In the genomic region with DNA sequence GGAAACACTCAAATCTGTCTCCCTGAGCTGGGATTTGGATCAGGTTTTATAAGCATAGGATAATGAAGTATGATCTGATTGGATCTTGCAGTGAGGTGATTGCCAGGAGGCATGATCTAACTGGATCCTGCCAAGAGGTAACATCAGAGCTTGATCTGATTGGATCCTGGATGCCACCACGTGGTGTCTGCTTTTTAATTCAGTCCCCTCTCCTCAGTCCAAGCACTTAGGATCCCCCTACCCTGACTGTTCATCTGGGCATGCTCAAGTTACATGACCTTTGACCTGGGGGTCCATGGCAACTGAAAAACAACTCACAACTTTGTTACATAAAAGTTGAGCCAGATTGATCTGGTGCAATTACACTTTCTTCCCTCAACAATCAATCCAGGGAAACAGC, we compare ENCODE assay signal across 16 cellular contexts. TPM values are rescaled to one million over a fixed set of nuclear protein-coding genes. Genes with fewer than 3 reads are reported as not detected.
A peak's percentile ranks its signal among the peaks of the same experiment; 100 is the strongest.
DNase-seq lines count a peak whose midpoint lies in the region; ATAC-seq and TF ChIP-seq lines count a peak whose summit lies in the region.
"Had no signal": no experiment of that assay in that cellular context is flagged by ENCODE, and none has a peak within 500 bp of the region (broad histone marks: within the 10 kb centered on the region; RNA-seq: fewer than 3 reads in every experiment).

No MANE protein-coding gene starts in this region.

- H2BK12ac ChIP-seq in mesenchymal stem cell (ENCODE audit: low read length in 2 of 2) = no peak overlapping the region

- no peak overlapping the region for H3K18ac ChIP-seq in mesenchymal stem cell (ENCODE audit: low read depth in 1 of 2, low read length in 2 of 2)

- H3K36me3 Mint-ChIP-seq in GM23338 (ENCODE audit: low read depth) = no peaks in the 10 kb centered on the region

- CTCF ChIA-PET in A673 (lab: Charles Lee) = no interaction called here

- H2BK15ac ChIP-seq in mesenchymal stem cell (ENCODE audit: low read depth, poor library complexity, severe bottlenecking) = no peak overlapping the region

- WGBS in ectodermal cell, 2 experiments = 24 to 41% methylated on average over 1 of the region's 1 CpG
- 8% methylated on average over 1 of the region's 1 CpG for WGBS in mesenchymal stem cell
- WGBS in aorta, 2 donors = 3 to 7% methylated on average over 1 of the region's 1 CpG

- no peak overlapping the region for H3K9ac ChIP-seq in mesenchymal stem cell (ENCODE audit: low read length)
- H3K9ac ChIP-seq: BLaER1 treated with 17β-estradiol and CSF1 and Interleukin-3, amounts not matched to agents 10 nM and 100 nM had no signal

- H3K14ac ChIP-seq in mesenchymal stem cell (ENCODE audit: low read length in 2 of 2) = no peak overlapping the region

- no peak overlapping the region for H3K4me3 ChIP-seq in A673 (ENCODE audit: low read depth, low read length, poor library complexity, severe bottlenecking)
- no peak overlapping the region for H3K4me3 ChIP-seq in GM23338
- H3K4me3 ChIP-seq in ectodermal cell (ENCODE audit: insufficient read depth, low read depth, low read length) = no peak overlapping the region
- no peak overlapping the region for H3K4me3 ChIP-seq in mesenchymal stem cell (ENCODE audit: insufficient read depth in 1 of 2, low read depth in 1 of 2, low read length in 2 of 2)
- no peak overlapping the region for H3K4me3 ChIP-seq in aorta (ENCODE audit: low read length in 2 of 2)
- H3K4me3 ChIP-seq: BLaER1 treated with 17β-estradiol and CSF1 and Interleukin-3, amounts not matched to agents 10 nM and 100 nM had no signal

- no peak overlapping the region for H2AFZ ChIP-seq in GM23338
- H2AFZ ChIP-seq in mesenchymal stem cell (ENCODE audit: low read depth, low read length) = no peak overlapping the region

- intact Hi-C loops in A673 (cut with micrococcal nuclease; ENCODE audit: unreplicated experiment) (no loop called here), aorta (cut with DNase I) (no loop called here)

- H3K4me3 Mint-ChIP-seq in GM23338 = no peak overlapping the region

- H3K79me1 ChIP-seq in mesenchymal stem cell (replicated peaks; ENCODE audit: low read length, poor library complexity, severe bottlenecking) = no peaks in the 10 kb centered on the region

- no peak overlapping the region for H4K91ac ChIP-seq in mesenchymal stem cell (ENCODE audit: low read length)

- no peak overlapping the region for H2BK120ac ChIP-seq in mesenchymal stem cell (ENCODE audit: low read depth, low read length)

- H2BK5ac ChIP-seq in mesenchymal stem cell (ENCODE audit: low read depth, low read length, poor library complexity, severe bottlenecking) = no peak overlapping the region

- H3K4me1 ChIP-seq in A673 (ENCODE audit: insufficient read depth, low read length, poor library complexity, severe bottlenecking) (no peaks in the 10 kb centered on the region), GM23338 (ENCODE audit: insufficient read depth) (no peaks in the 10 kb centered on the region), ectodermal cell (ENCODE audit: control insufficient read depth, insufficient read depth, low read length) (no peaks in the 10 kb centered on the region), mesenchymal stem cell (ENCODE audit: control insufficient read depth, insufficient read depth, low read depth, low read length) (no peaks in the 10 kb centered on the region), aorta (ENCODE audit: control insufficient read depth in 1 of 2, insufficient read depth in 2 of 2, low read length in 2 of 2) (no peaks in the 10 kb centered on the region)

- peaks cover 2% of the 10 kb centered on the region; the same call in 1 of the 3 replicates for H3K4me1 Mint-ChIP-seq in GM23338

- H3F3A ChIP-seq in GM23338 (replicated peaks; ENCODE audit: low read depth) = no peaks in the 10 kb centered on the region

- DNase-seq in A673 (ENCODE audit: low spot score) = peak; percentile 27
- peak; percentile 67 for DNase-seq in GM23338 (ENCODE audit: low spot score)
- peak; percentile 4 for DNase-seq in mesenchymal stem cell
- DNase-seq in cerebellar nuclear complex (lab: John Stamatoyannopoulos, UW) = no peak
- no peak for DNase-seq in aorta
- no peak for DNase-seq in NOMO-1 treated with DMSO at 0.1 percent for 48 hours (lab: John Stamatoyannopoulos, UW; ENCODE audit: unreplicated experiment)
- DNase-seq: DMS153, EL, MV-4-11, NCI-H1417 treated with DMSO at 0.1 percent for 48 hours, NCI-H2081 treated with DMSO at 0.1 percent for 48 hours, NCI-H2227 treated with DMSO at 0.1 percent for 48 hours, NCI-H526 treated with DMSO at 0.1 percent for 48 hours, SHP77 treated with DMSO at 0.1 percent for 48 hours had no signal

- TF ChIP-seq CTCF in A673 (conservative IDR thresholded peaks at IDR 0.05; ENCODE audit: low read depth, low read length) (no peak), GM23338 (conservative IDR thresholded peaks at IDR 0.05; ENCODE audit: low read depth in 2 of 2) (no peak)

- no peaks in the 10 kb centered on the region for H3K79me2 ChIP-seq in GM23338 (replicated peaks; ENCODE audit: insufficient read depth)

- no peaks in the 10 kb centered on the region for H3K9me2 ChIP-seq in GM23338 (ENCODE audit: insufficient read depth)

- H3K9me3 ChIP-seq in A673 (ENCODE audit: low read depth, low read length, poor library complexity, severe bottlenecking) (no peaks in the 10 kb centered on the region), ectodermal cell (ENCODE audit: control insufficient read depth, low read length) (no peaks in the 10 kb centered on the region), mesenchymal stem cell (ENCODE audit: control insufficient read depth, low read length) (no peaks in the 10 kb centered on the region), aorta (ENCODE audit: control insufficient read depth, low read length) (no peaks in the 10 kb centered on the region)
- H3K9me3 ChIP-seq: BLaER1 treated with 17β-estradiol and CSF1 and Interleukin-3, amounts not matched to agents 10 nM and 100 nM had no signal

- no peak overlapping the region for H3K27ac Mint-ChIP-seq in GM23338

- H3K4ac ChIP-seq in mesenchymal stem cell (ENCODE audit: low read depth in 1 of 2, low read length in 2 of 2) = no peak overlapping the region

- no peak overlapping the region for H4K8ac ChIP-seq in mesenchymal stem cell (ENCODE audit: low read length)

- H3K27me3 ChIP-seq in A673 (replicated peaks; ENCODE audit: insufficient read depth, low read depth, low read length, poor library complexity) (no peaks in the 10 kb centered on the region), GM23338 (ENCODE audit: insufficient read depth) (no peaks in the 10 kb centered on the region), ectodermal cell (ENCODE audit: control insufficient read depth, insufficient read depth, low read length, poor library complexity, severe bottlenecking) (no peaks in the 10 kb centered on the region), mesenchymal stem cell (ENCODE audit: control insufficient read depth in 1 of 2, insufficient read depth in 1 of 2, low read length in 2 of 2) (no peaks in the 10 kb centered on the region), aorta (ENCODE audit: control insufficient read depth in 1 of 2, insufficient read depth in 2 of 2, low read length in 1 of 2) (no peaks in the 10 kb centered on the region)
- H3K27me3 ChIP-seq: BLaER1 treated with 17β-estradiol and CSF1 and Interleukin-3, amounts not matched to agents 10 nM and 100 nM had no signal

- no peaks in the 10 kb centered on the region for H3K9me3 Mint-ChIP-seq in GM23338

- H3K36me3 ChIP-seq in A673 (ENCODE audit: insufficient read depth, low read length, poor library complexity, severe bottlenecking) (no peaks in the 10 kb centered on the region), GM23338 (ENCODE audit: insufficient read depth) (no peaks in the 10 kb centered on the region), ectodermal cell (ENCODE audit: control insufficient read depth, insufficient read depth, low read length) (no peaks in the 10 kb centered on the region), mesenchymal stem cell (ENCODE audit: control insufficient read depth in 1 of 2, insufficient read depth in 2 of 2, low read depth in 1 of 2, low read length in 2 of 2) (no peaks in the 10 kb centered on the region), aorta (ENCODE audit: control insufficient read depth in 1 of 2, insufficient read depth in 2 of 2, low read length in 1 of 2) (no peaks in the 10 kb centered on the region)
- H3K36me3 ChIP-seq: BLaER1 treated with 17β-estradiol and CSF1 and Interleukin-3, amounts not matched to agents 10 nM and 100 nM had no signal

- BruUV-seq in A673 (replicated peaks; lab: Mats Ljungman, UMichigan) = no TSS peak

- H3K23ac ChIP-seq in mesenchymal stem cell (ENCODE audit: low read length in 2 of 2) = no peak overlapping the region

- H3K27me3 Mint-ChIP-seq in GM23338 (ENCODE audit: insufficient read depth, low read depth, poor library complexity) = peaks cover 6% of the 10 kb centered on the region

- no peak overlapping the region for H2AK5ac ChIP-seq in mesenchymal stem cell (ENCODE audit: low read length, severe bottlenecking)

- POLR2A ChIA-PET in A673 (lab: Charles Lee; ENCODE audit: low non-redundant PET) = no interaction called here

- ATAC-seq in GM23338 (peak; percentile 43; the same call in 2 of the 3 replicates), aorta (ENCODE audit: low FRiP score) (no peak)

- H3K27ac ChIP-seq in A673 (ENCODE audit: low read depth, low read length, poor library complexity, severe bottlenecking) (no peak overlapping the region), GM23338 (ENCODE audit: low read depth) (no peak overlapping the region), ectodermal cell (ENCODE audit: insufficient read depth, low read depth, low read length, poor library complexity, severe bottlenecking) (peak overlapping the region; percentile 82), mesenchymal stem cell (ENCODE audit: low read length, poor library complexity, severe bottlenecking) (no peak overlapping the region), aorta (ENCODE audit: low read depth in 1 of 2, low read length in 2 of 2) (no peak overlapping the region)
- H3K27ac ChIP-seq: BLaER1 treated with 17β-estradiol and CSF1 and Interleukin-3, amounts not matched to agents 10 nM and 100 nM had no signal

- H3K4me2 ChIP-seq in GM23338 = no peak overlapping the region
- H3K4me2 ChIP-seq in mesenchymal stem cell (ENCODE audit: low read length, poor library complexity, severe bottlenecking) = no peak overlapping the region
- H3K4me2 ChIP-seq: BLaER1 treated with 17β-estradiol and CSF1 and Interleukin-3, amounts not matched to agents 10 nM and 100 nM had no signal

- no peaks in the 10 kb centered on the region for H4K20me1 ChIP-seq in GM23338 (replicated peaks; ENCODE audit: insufficient read depth)
- H4K20me1 ChIP-seq: BLaER1 treated with 17β-estradiol and CSF1 and Interleukin-3, amounts not matched to agents 10 nM and 100 nM had no signal

RNA-seq across cellular contexts. Expression of a gene that starts 47.5 kb away (rescaled TPM):
- total RNA-seq in A673 (2021) (134 and 137 TPM in 2 replicates), aorta (100 to 1,000 TPM in 1 of 2 donors, 10 to 100 TPM in 1; 86.5 to 108 TPM)
- 148 and 166 TPM in 2 replicates for total RNA-seq in GM23338 (2014; rRNA removed; shearing (Covaris generic))
- polyA plus RNA-seq in GM23338 (2016; fragmentation: Nextera tagmentation; extraction: Ambion mirVana) (98.8 and 109 TPM in 2 replicates), aorta (10 to 100 TPM; 80.4 to 88.5 TPM)
- 176 TPM for polyA plus RNA-seq in ectodermal cell (2013, experiment 1 of 4)
- 178 TPM for polyA plus RNA-seq in ectodermal cell (2013, experiment 2 of 4)
- polyA plus RNA-seq in ectodermal cell (2013, experiment 3 of 4) = 146 TPM
- 181 TPM for polyA plus RNA-seq in ectodermal cell (2013, experiment 4 of 4)
- 74.6 TPM for polyA plus RNA-seq in mesenchymal stem cell (2013, experiment 1 of 2)
- polyA plus RNA-seq in mesenchymal stem cell (2013, experiment 2 of 2) = 75.4 TPM

Comparison
In these comparisons a context has a peak if more than half of its experiments do, and no peak if none do; other contexts are left out.
1. DNase-seq: peak in A673 (single experiment), GM23338 (single experiment) and mesenchymal stem cell (single experiment); none in cerebellar nuclear complex (0 of 2), aorta (0 of 2) and NOMO-1 treated with DMSO at 0.1 percent for 48 hours (single experiment).